In genomic region chr6:166612471-166612881, GRCh38 we compare ENCODE assay signal across 16 cellular contexts. TPM values are rescaled to one million over a fixed set of nuclear protein-coding genes. Genes with fewer than 3 reads are reported as not detected.
DNase-seq lines count a peak whose midpoint lies in the region; ATAC-seq, FAIRE-seq and TF ChIP-seq lines count a peak whose summit lies in the region.
"Had no signal": no experiment of that assay in that cellular context is flagged by ENCODE, and none has a peak within 500 bp of the region (broad histone marks: within the 10 kb centered on the region; RNA-seq: fewer than 3 reads in every experiment).

No MANE protein-coding gene starts in this region.

- no peaks in the 10 kb centered on the region for H3K27me3 Mint-ChIP-seq in stimulated activated naive CD8-positive, alpha-beta T cell treated with anti-CD3 and anti-CD28 coated beads, Interleukin-15, amount 100 ng/mL, for 72 hours

- H3K9me2 ChIP-seq in Karpas-422 (replicated peaks; ENCODE audit: insufficient read depth, low read length): no peaks in the 10 kb centered on the region

- TF ChIP-seq POLR2A in H1 (IDR thresholded peaks at IDR 0.05; ENCODE audit: control extremely low read depth in 1 of 2, low read depth in 2 of 2, low read length in 2 of 2): no peak

- no peak overlapping the region for H4K8ac ChIP-seq in H1 (ENCODE audit: extremely low read depth, insufficient read depth, low read length)

- H4K20me1 ChIP-seq in Karpas-422 (ENCODE audit: insufficient read depth, low read depth, low read length): no peaks in the 10 kb centered on the region
- peaks cover 6 to 8% of the 10 kb centered on the region in 2 experiments for H4K20me1 ChIP-seq in H1 (replicated peaks in 1 of 2; ENCODE audit: control insufficient read depth in 1 of 2, insufficient read depth in 2 of 2, low read length in 2 of 2)

- no peaks in the 10 kb centered on the region for H3K4me1 Mint-ChIP-seq in stimulated activated naive CD8-positive, alpha-beta T cell treated with anti-CD3 and anti-CD28 coated beads, Interleukin-15, amount 100 ng/mL, for 72 hours

- no peak for TF ChIP-seq RAD21 in H1 (IDR thresholded peaks at IDR 0.05 in 1 of 2, conservative IDR thresholded peaks at IDR 0.05 in 1 of 2; ENCODE audit: low read depth in 2 of 2, low read length in 2 of 2)

- peak overlapping the region; percentile 44 for H3K9ac ChIP-seq in Karpas-422 (ENCODE audit: low read length)
- no peak overlapping the region for H3K9ac ChIP-seq in H1 (replicated peaks in 1 of 4; ENCODE audit: extremely low read depth in 1 of 4, low read depth in 3 of 4, low read length in 3 of 4)
- peak overlapping the region in 2 of 3 donors; percentile 40 to 54 for H3K9ac ChIP-seq in skeletal muscle tissue (ENCODE audit: low read depth in 1 of 3, low read length in 3 of 3)
- H3K9ac ChIP-seq in colonic mucosa (ENCODE audit: low read depth in 2 of 2, low read length in 2 of 2): no peak overlapping the region

- no peak for TF ChIP-seq CTCF in H1 (IDR thresholded peaks at IDR 0.05; ENCODE audit: control extremely low read depth in 1 of 3, insufficient read depth in 1 of 3, low read depth in 1 of 3, low read length in 3 of 3)
- TF ChIP-seq CTCF in colonic mucosa (IDR thresholded peaks at IDR 0.05): no peak

- H4K5ac ChIP-seq in H1 (ENCODE audit: insufficient read length, low read depth, low read length): no peak overlapping the region

- no peaks in the 10 kb centered on the region for H3K9me3 Mint-ChIP-seq in stimulated activated naive CD8-positive, alpha-beta T cell treated with anti-CD3 and anti-CD28 coated beads, Interleukin-15, amount 100 ng/mL, for 72 hours

- H2BK20ac ChIP-seq in H1 (ENCODE audit: low read length): no peak overlapping the region

- H3K79me2 ChIP-seq in Karpas-422 (ENCODE audit: low read length) (no peaks in the 10 kb centered on the region), H1 (ENCODE audit: control insufficient read depth in 1 of 2, insufficient read depth in 2 of 2, low read length in 2 of 2) (peaks cover 0 to 54% of the 10 kb centered on the region in 2 experiments; a peak in 2 of 4 replicates)

- no peak overlapping the region for H2BK12ac ChIP-seq in H1 (ENCODE audit: low read depth, low read length)

- H4K91ac ChIP-seq in H1 (replicated peaks; ENCODE audit: insufficient read length, low read length): no peak overlapping the region

- no peak overlapping the region for H2AK5ac ChIP-seq in H1 (ENCODE audit: low read depth, low read length)

- H3K79me1 ChIP-seq in H1 (ENCODE audit: low read depth, low read length): peaks cover 8% of the 10 kb centered on the region; the same call in 1 of the 2 replicates

- H3K27ac ChIP-seq in Karpas-422 (ENCODE audit: low read length): peak overlapping the region; percentile 73
- no peak overlapping the region for H3K27ac ChIP-seq in H1 (ENCODE audit: low read depth, low read length)
- peak overlapping the region; percentile 61 for H3K27ac ChIP-seq in skeletal muscle tissue (ENCODE audit: low read depth, low read length)
- H3K27ac ChIP-seq in colonic mucosa: no peak overlapping the region

- TF ChIP-seq EP300 in H1 (IDR thresholded peaks at IDR 0.05; ENCODE audit: borderline replicate concordance in 1 of 2, low read depth in 2 of 2, low read length in 2 of 2): no peak

- no peaks in the 10 kb centered on the region for H3K23me2 ChIP-seq in H1 (ENCODE audit: low read depth, low read length)

- no peak overlapping the region for H3K18ac ChIP-seq in H1 (ENCODE audit: extremely low read depth, low read length)

- no peak for FAIRE-seq in H1 (lab: Jason Lieb, UNC)
- FAIRE-seq: K562 had no signal

- H3K14ac ChIP-seq in H1 (ENCODE audit: insufficient read length): no peak overlapping the region

- H3K36me3 ChIP-seq in Karpas-422 (ENCODE audit: insufficient read depth, low read length) (no peaks in the 10 kb centered on the region), H1 (ENCODE audit: control insufficient read depth in 2 of 4, insufficient read depth in 4 of 4, low read length in 3 of 4) (no peaks in the 10 kb centered on the region), skeletal muscle tissue (ENCODE audit: control insufficient read depth in 3 of 3, insufficient read depth in 3 of 3, low read length in 3 of 3) (peaks cover 0 to 3% (median 0%) of the 10 kb centered on the region in 3 donors), colonic mucosa (no peaks in the 10 kb centered on the region)

- POLR2A ChIA-PET in H1 (lab: Charles Lee; ENCODE audit: partially characterized antibody): interaction anchor here (0.9 to 3.2 kb wide), 4 partner anchors 10 to 86 kb away, joined by 3 to 19 read pairs (median 6); partner anchors contain the start of gene RPS6KA2

- H3K27me3 ChIP-seq in Karpas-422 (ENCODE audit: low read length): no peaks in the 10 kb centered on the region
- no peaks in the 10 kb centered on the region for H3K27me3 ChIP-seq in H1 (replicated peaks in 1 of 4; ENCODE audit: control insufficient read depth in 3 of 4, extremely low read depth in 1 of 4, insufficient read depth in 3 of 4, low read length in 3 of 4)
- H3K27me3 ChIP-seq in skeletal muscle tissue (ENCODE audit: control insufficient read depth in 3 of 3, insufficient read depth in 3 of 3, low read length in 3 of 3): no peaks in the 10 kb centered on the region
- H3K27me3 ChIP-seq in colonic mucosa: no peaks in the 10 kb centered on the region
- H3K27me3 ChIP-seq: esophagus muscularis mucosa had no signal

- no peak overlapping the region for H3K4ac ChIP-seq in H1 (replicated peaks; ENCODE audit: insufficient read length, low read depth, low read length)

- H3K4me1 ChIP-seq in Karpas-422 (ENCODE audit: low read length) (peaks cover 43% of the 10 kb centered on the region), H1 (replicated peaks in 1 of 4; ENCODE audit: control insufficient read depth in 3 of 4, insufficient read depth in 4 of 4, low read length in 3 of 4) (peaks cover 0 to 8% (median 4%) of the 10 kb centered on the region in 4 experiments; a peak in 4 of 7 replicates), skeletal muscle tissue (ENCODE audit: control insufficient read depth in 3 of 3, insufficient read depth in 3 of 3, low read length in 3 of 3) (peaks cover 37 to 60% (median 50%) of the 10 kb centered on the region in 3 donors), colonic mucosa (no peaks in the 10 kb centered on the region)

- H2AFZ ChIP-seq in Karpas-422 (ENCODE audit: low read length) (no peak overlapping the region), H1 (ENCODE audit: low read length) (no peak overlapping the region)

- H3K23ac ChIP-seq in H1 (ENCODE audit: insufficient read length): no peak overlapping the region

- no peak overlapping the region for H2BK15ac ChIP-seq in H1 (ENCODE audit: low read length)

- no peak overlapping the region for H3K4me3 Mint-ChIP-seq in stimulated activated naive CD8-positive, alpha-beta T cell treated with anti-CD3 and anti-CD28 coated beads, Interleukin-15, amount 100 ng/mL, for 72 hours
- H3K4me3 Mint-ChIP-seq: T-helper 17 cell had no signal

- H2BK120ac ChIP-seq in H1 (replicated peaks; ENCODE audit: low read depth, low read length): no peak overlapping the region

- peak overlapping the region; percentile 15; the same call in 1 of the 2 replicates for H3K4me3 ChIP-seq in Karpas-422 (ENCODE audit: low read length)
- no peak overlapping the region for H3K4me3 ChIP-seq in H1 (ENCODE audit: extremely low read depth in 1 of 4, insufficient read depth in 2 of 4, low read depth in 3 of 4, low read length in 4 of 4)
- no peak overlapping the region for H3K4me3 ChIP-seq in skeletal muscle tissue (ENCODE audit: low read length in 3 of 3)
- H3K4me3 ChIP-seq in colonic mucosa: no peak overlapping the region
- H3K4me3 ChIP-seq: esophagus muscularis mucosa, K562 had no signal

- H3K9me3 ChIP-seq in Karpas-422 (ENCODE audit: low read length): no peaks in the 10 kb centered on the region
- no peaks in the 10 kb centered on the region for H3K9me3 ChIP-seq in H1 (ENCODE audit: insufficient read depth in 2 of 2, low read depth in 1 of 2, low read length in 1 of 2)
- H3K9me3 ChIP-seq in skeletal muscle tissue (ENCODE audit: control insufficient read depth in 3 of 3, low read length in 3 of 3): no peaks in the 10 kb centered on the region
- H3K9me3 ChIP-seq in colonic mucosa: no peaks in the 10 kb centered on the region
- H3K9me3 ChIP-seq: esophagus muscularis mucosa had no signal

- H2BK5ac ChIP-seq in H1 (ENCODE audit: low read depth, low read length): 0 out of 2 replicates have a peak overlapping the region, but pooled peaks have one; percentile 16

- H3K56ac ChIP-seq in H1 (replicated peaks; ENCODE audit: insufficient read length, low read depth, low read length): no peak overlapping the region

- DNase-seq in Karpas-422 (peak; percentile 68), H1 (ENCODE audit: low read depth in 1 of 2, low spot score in 2 of 2) (no peak), left kidney (ENCODE audit: low read depth, low spot score) (peak; percentile 79), colonic mucosa (no peak)
- no peak for DNase-seq in stimulated activated naive CD8-positive, alpha-beta T cell treated with anti-CD3 and anti-CD28 coated beads, Interleukin-15, amount 100 ng/mL, for 72 hours
- DNase-seq: activated naive CD4-positive, alpha-beta T cell treated with Interleukin-2 at 50 U/mL for 16 hours; activated T-cell treated with anti-CD3 and anti-CD28 coated beads for 4 hours; effector CD8-positive, alpha-beta T cell; NCI-H187; NCI-H774; T-helper 17 cell had no signal

- no peak for ATAC-seq in GM18868 (IDR thresholded peaks at IDR 0.05; ENCODE audit: unreplicated experiment)
- no peak for ATAC-seq in stimulated activated naive CD8-positive, alpha-beta T cell treated with anti-CD3 and anti-CD28 coated beads, Interleukin-15, amount 100 ng/mL, for 72 hours
- ATAC-seq: K562, left lobe of liver, T-helper 17 cell had no signal

- intact Hi-C loops in colonic mucosa (cut with DNase I): no loop called here

- H3K27ac Mint-ChIP-seq in stimulated activated naive CD8-positive, alpha-beta T cell treated with anti-CD3 and anti-CD28 coated beads, Interleukin-15, amount 100 ng/mL, for 72 hours: no peak overlapping the region
- H3K27ac Mint-ChIP-seq: T-helper 17 cell had no signal

- WGBS in H1 (ENCODE audit: extremely low coverage in 1 of 2, insufficient coverage in 1 of 2, insufficient read length in 1 of 2, insufficient replicate concordance in 2 of 2, low coverage in 1 of 2, low lambda C conversion rate in 2 of 2, missing lambda C conversion rate in 1 of 2), 2 experiments: 92% methylated on average over 11 of the region's 11 CpGs; no CpG with 5 or more reads in 1 of the 2 experiments

- H3K4me2 ChIP-seq in Karpas-422 (ENCODE audit: low read depth, low read length, poor library complexity, severe bottlenecking) (peak overlapping the region; percentile 68), H1 (ENCODE audit: insufficient read depth in 1 of 2, low read depth in 2 of 2, low read length in 2 of 2) (no peak overlapping the region)

- CTCF ChIA-PET in H1 (lab: Charles Lee; ENCODE audit: partially characterized antibody): interaction anchor here (0.5 to 2.8 kb wide), 5 partner anchors 9 to 211 kb away, joined by 3 to 17 read pairs (median 3); no protein-coding TSS in a partner anchor

RNA-seq across cellular contexts. Expression of gene RPS6KA2, which starts 14.6 kb away (rescaled TPM):
- total RNA-seq in Karpas-422 (2014; rRNA removed; shearing (Covaris generic); ENCODE audit: low replicate concordance): 7.2 and 8.8 TPM in 2 replicates
- 24.4 and 25.7 TPM in 2 replicates for total RNA-seq in H1 (2021; fragmentation: NEBNext Ultra II Directional; extraction: Animal tissue kit (Norgen Biotek cat#: 25700))
- 8.8 and 13.8 TPM in 2 replicates for polyA plus RNA-seq in H1 (2011; rRNA removed)
- polyA plus RNA-seq in H1 (2011; cell fraction: cytosol; rRNA removed): 12.1 TPM
- 22.2 TPM for polyA plus RNA-seq in H1 (2011; cell fraction: nucleus; rRNA removed)
- polyA plus RNA-seq in H1 (2012, experiment 1 of 2): 12.7 to 16.1 TPM (median 13.3 TPM) in 4 replicates
- 7.8 TPM for polyA plus RNA-seq in H1 (2012, experiment 2 of 2)
- polyA plus RNA-seq in H1 (2013, experiment 1 of 2): 9.1 TPM
- polyA plus RNA-seq in H1 (2013, experiment 2 of 2): 8.6 TPM
- 22.4 and 29.4 TPM in 2 replicates for polyA minus RNA-seq in H1 (2011; rRNA and poly(A)+ RNA removed)
- 9.8 TPM for polyA minus RNA-seq in H1 (2011; cell fraction: cytosol; rRNA and poly(A)+ RNA removed)
- polyA minus RNA-seq in H1 (2011; cell fraction: nucleus; rRNA and poly(A)+ RNA removed): 37.0 TPM
- total RNA-seq in skeletal muscle tissue (10.4 TPM), colonic mucosa (10 to 100 TPM in 1 of 2 donors, 1 to 10 TPM in 1; 7.8 to 13.6 TPM)

RNA-seq across cellular contexts. Expression of gene RAMACL, which starts 26.0 kb away (rescaled TPM):
- 1.7 and 3.6 TPM in 2 replicates for total RNA-seq in Karpas-422 (2014; rRNA removed; shearing (Covaris generic); ENCODE audit: low replicate concordance)
- 0.34 and 0.97 TPM in 2 replicates for total RNA-seq in H1 (2021; fragmentation: NEBNext Ultra II Directional; extraction: Animal tissue kit (Norgen Biotek cat#: 25700))
- polyA plus RNA-seq in H1 (2011; rRNA removed): 0.23 TPM in 1 of 2 replicates, not detected in the other
- polyA plus RNA-seq in H1 (2011; cell fraction: cytosol; rRNA removed): 0.12 TPM
- 0.30 TPM for polyA plus RNA-seq in H1 (2011; cell fraction: nucleus; rRNA removed)
- 0.51 to 0.72 TPM (median 0.62 TPM) in 4 replicates for polyA plus RNA-seq in H1 (2012, experiment 1 of 2)
- polyA plus RNA-seq in H1 (2012, experiment 2 of 2): 0.14 TPM
- polyA plus RNA-seq in H1 (2013, experiment 1 of 2): 0.16 TPM
- 0.18 TPM for polyA plus RNA-seq in H1 (2013, experiment 2 of 2)
- polyA minus RNA-seq in H1 (2011; rRNA and poly(A)+ RNA removed): 2.4 and 2.5 TPM in 2 replicates
- polyA minus RNA-seq in H1 (2011; cell fraction: cytosol; rRNA and poly(A)+ RNA removed): not detected
- polyA minus RNA-seq in H1 (2011; cell fraction: nucleus; rRNA and poly(A)+ RNA removed): 7.8 TPM
- total RNA-seq in skeletal muscle tissue (1.0 TPM), colonic mucosa (under 1 TPM; 0.48 to 0.54 TPM)

Comparison
In these comparisons a context has a peak if more than half of its experiments do, and no peak if none do; other contexts are left out.
1. DNase-seq: peak in Karpas-422 (single experiment) and left kidney (single experiment); none in H1 (0 of 2), colonic mucosa (single experiment) and stimulated activated naive CD8-positive, alpha-beta T cell treated with anti-CD3 and anti-CD28 coated beads, Interleukin-15, amount 100 ng/mL, for 72 hours (0 of 2).
2. H3K27ac ChIP-seq: peak in Karpas-422 (single experiment) and skeletal muscle tissue (single experiment); none in H1 (single experiment) and colonic mucosa (single experiment).
3. H3K9ac ChIP-seq: peak in Karpas-422 (single experiment) and skeletal muscle tissue (2 of 3); none in H1 (0 of 4) and colonic mucosa (0 of 2).